19 cellular contexts compared by ENCODE assay signal in genomic region chr10:2144584-2144983, GRCh38.
DNase-seq lines count a peak whose midpoint lies in the region; ATAC-seq, FAIRE-seq and TF ChIP-seq lines count a peak whose summit lies in the region.
"Had no signal": no experiment of that assay in that cellular context is flagged by ENCODE, and none has a peak within 500 bp of the region (broad histone marks: within the 10 kb centered on the region; RNA-seq: fewer than 3 reads in every experiment).

No MANE protein-coding gene starts in this region.

- no peak overlapping the region for H3K4me3 ChIP-seq in bronchial epithelial cell (ENCODE audit: low read depth, low read length)
- no peak overlapping the region for H3K4me3 ChIP-seq in endodermal cell (ENCODE audit: low read length)
- H3K4me3 ChIP-seq in keratinocyte (ENCODE audit: control insufficient read depth in 2 of 3, extremely low read depth in 1 of 3, insufficient read depth in 2 of 3, low read depth in 1 of 3, low read length in 3 of 3) = no peak overlapping the region
- H3K4me3 ChIP-seq: GM12878, GM23248 had no signal

- no peak for FAIRE-seq in bronchial epithelial cell (lab: Jason Lieb, UNC)
- FAIRE-seq in keratinocyte (lab: Jason Lieb, UNC) = no peak
- FAIRE-seq: G401.6, GM12878, GM19239 had no signal

- H3K79me2 ChIP-seq in keratinocyte (ENCODE audit: control insufficient read depth, insufficient read depth, low read length) = no peaks in the 10 kb centered on the region

- no peak overlapping the region for H3K4me2 ChIP-seq in keratinocyte (ENCODE audit: control insufficient read depth, extremely low read depth, insufficient read depth, low read depth, low read length)

- peak overlapping the region; percentile 3 for H3K9ac ChIP-seq in endodermal cell (ENCODE audit: extremely low read depth, low read length, poor library complexity, severe bottlenecking)
- no peak overlapping the region for H3K9ac ChIP-seq in keratinocyte (ENCODE audit: control insufficient read depth, extremely low read depth, insufficient read depth, low read length)
- H3K9ac ChIP-seq: GM23248 had no signal

- peak overlapping the region; percentile 29 for H3K27ac Mint-ChIP-seq in endodermal cell
- H3K27ac Mint-ChIP-seq: CD4-positive, alpha-beta memory T cell had no signal

- no peaks in the 10 kb centered on the region for H3K9me1 ChIP-seq in keratinocyte (ENCODE audit: control insufficient read depth, extremely low read depth, insufficient read depth, low read length)

- H3K36me3 Mint-ChIP-seq in endodermal cell (ENCODE audit: low read depth) = no peaks in the 10 kb centered on the region
- H3K36me3 Mint-ChIP-seq: CD4-positive, alpha-beta memory T cell had no signal

- H3K27me3 ChIP-seq in bronchial epithelial cell (ENCODE audit: control insufficient read depth, insufficient read depth, low read length) = no peaks in the 10 kb centered on the region
- H3K27me3 ChIP-seq in endodermal cell (ENCODE audit: control insufficient read depth, insufficient read depth, low read length, poor library complexity, severe bottlenecking) = no peaks in the 10 kb centered on the region
- no peaks in the 10 kb centered on the region for H3K27me3 ChIP-seq in keratinocyte (ENCODE audit: control insufficient read depth, extremely low read depth, insufficient read depth, low read length)

- WGBS in endodermal cell (ENCODE audit: insufficient coverage in 1 of 2, insufficient read length in 1 of 2), 2 experiments = 97 to 100% methylated on average over 1 to 4 of the region's 4 CpGs

- no peaks in the 10 kb centered on the region for H3K4me1 ChIP-seq in endodermal cell (ENCODE audit: control insufficient read depth, insufficient read depth, low read length)
- no peaks in the 10 kb centered on the region for H3K4me1 ChIP-seq in keratinocyte (ENCODE audit: control insufficient read depth, extremely low read depth, insufficient read depth, low read length)
- H3K4me1 ChIP-seq: Caco-2 had no signal

- peaks cover 7% of the 10 kb centered on the region for H3K4me1 Mint-ChIP-seq in endodermal cell
- H3K4me1 Mint-ChIP-seq: CD4-positive, alpha-beta memory T cell had no signal

- H3K4me3 Mint-ChIP-seq in endodermal cell = no peak overlapping the region
- H3K4me3 Mint-ChIP-seq: CD4-positive, alpha-beta memory T cell had no signal

- H3K27ac ChIP-seq in endodermal cell (ENCODE audit: low read depth, low read length) (no peak overlapping the region), keratinocyte (ENCODE audit: control insufficient read depth, insufficient read depth, low read length) (no peak overlapping the region)
- H3K27ac ChIP-seq: GM23248 had no signal

- peak overlapping the region; percentile 16 for H2AFZ ChIP-seq in keratinocyte (ENCODE audit: control insufficient read depth, low read length)
- H2AFZ ChIP-seq: GM23248 had no signal

- no peak for TF ChIP-seq CTCF in bronchial epithelial cell (IDR thresholded peaks at IDR 0.05; ENCODE audit: insufficient read depth, low read length, severe bottlenecking)
- TF ChIP-seq CTCF in endodermal cell (conservative IDR thresholded peaks at IDR 0.05) = no peak
- no peak for TF ChIP-seq CTCF in keratinocyte (optimal IDR thresholded peaks at IDR 0.05 in 1 of 3, IDR thresholded peaks at IDR 0.05 in 1 of 3, conservative IDR thresholded peaks at IDR 0.05 in 1 of 3; ENCODE audit: extremely low read depth in 1 of 3, insufficient read depth in 2 of 3, low read length in 3 of 3)
- TF ChIP-seq CTCF in GM10266 (IDR thresholded peaks at IDR 0.05; ENCODE audit: control insufficient read depth, insufficient read depth, low read depth, missing control alignments) = no peak

- DNase-seq in bronchial epithelial cell (ENCODE audit: low read depth) = peak; percentile 8
- DNase-seq in endodermal cell = no peak
- no peak for DNase-seq in keratinocyte (ENCODE audit: low read depth, low spot score)
- peak; percentile 84 for DNase-seq in renal cortical epithelial cell (ENCODE audit: low read depth)
- DNase-seq in H4 (ENCODE audit: low spot score) = no peak
- DNase-seq in GM10266 (ENCODE audit: extremely low spot score) = no peak
- no peak for DNase-seq in NCI-H1417 (lab: John Stamatoyannopoulos, UW)
- DNase-seq: C1 segment of cervical spinal cord; Caco-2; CD4-positive, alpha-beta memory T cell; DMS153; DND-41; GM23248; H7; HCEC 1CT had no signal

- no peaks in the 10 kb centered on the region for H3K36me3 ChIP-seq in bronchial epithelial cell (ENCODE audit: control insufficient read depth, insufficient read depth, low read length)
- no peaks in the 10 kb centered on the region for H3K36me3 ChIP-seq in endodermal cell (ENCODE audit: control insufficient read depth, insufficient read depth, low read length)
- H3K36me3 ChIP-seq in keratinocyte (ENCODE audit: control insufficient read depth in 2 of 2, extremely low read depth in 1 of 2, insufficient read depth in 2 of 2, low read length in 2 of 2) = no peaks in the 10 kb centered on the region

- H3K9me3 ChIP-seq in endodermal cell (ENCODE audit: control insufficient read depth, low read length) = no peaks in the 10 kb centered on the region
- no peaks in the 10 kb centered on the region for H3K9me3 ChIP-seq in keratinocyte (ENCODE audit: control insufficient read depth, low read depth, low read length)
- H3K9me3 ChIP-seq: Caco-2 had no signal

- dilution Hi-C loops in keratinocyte (cut with MboI; ENCODE audit: extremely low pct_ligation_motif_present, low sequenced_read_pairs) = no loop called here

- H3K9me3 Mint-ChIP-seq in endodermal cell = no peaks in the 10 kb centered on the region

- no peaks in the 10 kb centered on the region for H3K27me3 Mint-ChIP-seq in endodermal cell (ENCODE audit: insufficient read depth)

- ATAC-seq in HG02938 (IDR thresholded peaks at IDR 0.05; ENCODE audit: unreplicated experiment) = no peak
- ATAC-seq: GM12878 had no signal

- no peaks in the 10 kb centered on the region for H4K20me1 ChIP-seq in keratinocyte (ENCODE audit: control insufficient read depth, extremely low read depth, insufficient read depth, low read length)

Comparison
In these comparisons a context has a peak if more than half of its experiments do, and no peak if none do; other contexts are left out.
1. DNase-seq: peak in bronchial epithelial cell (single experiment) and renal cortical epithelial cell (single experiment); none in endodermal cell (single experiment), keratinocyte (single experiment), H4 (single experiment), GM10266 (single experiment) and NCI-H1417 (0 of 3).